ENCODE assay signal across 1 cellular context in the genomic region with DNA sequence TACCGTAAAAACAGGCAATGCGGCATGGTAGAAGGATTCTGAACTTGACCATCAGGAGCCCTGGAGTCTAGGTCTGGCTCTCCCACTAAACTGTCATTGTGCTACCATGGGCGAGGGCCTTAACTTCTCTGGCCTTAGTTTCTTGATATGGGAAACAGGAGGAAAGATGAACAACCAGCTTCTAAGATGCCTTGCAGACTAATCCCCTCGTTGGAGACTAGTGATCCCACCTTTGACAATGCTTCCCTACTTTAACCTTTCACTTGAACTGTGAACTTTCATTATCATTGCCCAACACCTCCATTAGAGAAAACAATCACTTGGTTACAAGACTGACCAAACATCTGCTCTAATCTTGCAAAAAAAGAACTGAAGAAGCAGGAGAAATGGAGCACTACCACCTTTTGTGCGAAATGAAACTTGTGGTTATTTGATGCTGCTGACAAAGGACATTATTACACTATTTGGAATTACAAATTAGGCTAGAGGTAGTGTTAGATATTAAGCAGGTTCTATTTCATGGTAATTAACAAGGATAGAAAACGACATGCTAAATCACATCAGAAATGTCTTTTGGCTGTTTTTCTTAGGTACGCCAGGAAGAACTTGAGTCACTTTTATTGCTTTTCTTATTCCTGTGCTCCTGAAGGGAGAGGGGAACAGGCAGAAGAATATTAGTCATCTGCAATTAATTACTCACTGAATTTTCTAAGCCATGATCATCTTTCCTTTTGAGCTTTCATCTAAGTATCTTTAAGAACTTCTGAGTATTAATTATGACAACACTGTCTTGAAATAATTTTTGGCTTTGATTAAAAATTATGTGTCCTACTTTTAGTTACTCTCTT.
A peak's percentile ranks its signal among the peaks of the same experiment; 100 is the strongest.
TF ChIP-seq lines count a peak whose summit lies in the region.

No MANE protein-coding gene starts in this region.

TF ChIP-seq in K562, 482 proteins besides CTCF, POLR2A, EP300 and RAD21 (continued from another document and continues in another):
- no peak for TF ChIP-seq UBTF (IDR thresholded peaks at IDR 0.05; ENCODE audit: borderline replicate concordance in 1 of 2, low read depth in 2 of 2, low read length in 2 of 2)
- no peak for TF ChIP-seq ATF3 (IDR thresholded peaks at IDR 0.05)
- TF ChIP-seq ATF3 (CRISPR knock-in tag; conservative IDR thresholded peaks at IDR 0.05): no peak
- TF ChIP-seq RBFOX2 (IDR thresholded peaks at IDR 0.05; ENCODE audit: low read depth, low read length): no peak
- no peak for TF ChIP-seq POU5F1 (IDR thresholded peaks at IDR 0.05; ENCODE audit: borderline replicate concordance, low read depth, low read length, partially characterized antibody)
- TF ChIP-seq NCOA2 (IDR thresholded peaks at IDR 0.05; ENCODE audit: partially characterized antibody in 2 of 2): no peak
- no peak for TF ChIP-seq CEBPB (tag; IDR thresholded peaks at IDR 0.05)
- TF ChIP-seq GATAD2A (IDR thresholded peaks at IDR 0.05): no peak
- no peak for TF ChIP-seq GABPB1 (CRISPR knock-in tag; IDR thresholded peaks at IDR 0.05)
- TF ChIP-seq CHD2 (IDR thresholded peaks at IDR 0.05; ENCODE audit: low read depth, low read length): no peak
- peak; percentile 49; the same call in 1 of the 2 replicates for TF ChIP-seq PTRF (tag; IDR thresholded peaks at IDR 0.05)
- no peak for TF ChIP-seq NONO (IDR thresholded peaks at IDR 0.05; ENCODE audit: low read depth in 2 of 2, low read length in 1 of 2)
- no peak for TF ChIP-seq NR2F6 (CRISPR knock-in tag; IDR thresholded peaks at IDR 0.05)
- TF ChIP-seq, protein P1, sequence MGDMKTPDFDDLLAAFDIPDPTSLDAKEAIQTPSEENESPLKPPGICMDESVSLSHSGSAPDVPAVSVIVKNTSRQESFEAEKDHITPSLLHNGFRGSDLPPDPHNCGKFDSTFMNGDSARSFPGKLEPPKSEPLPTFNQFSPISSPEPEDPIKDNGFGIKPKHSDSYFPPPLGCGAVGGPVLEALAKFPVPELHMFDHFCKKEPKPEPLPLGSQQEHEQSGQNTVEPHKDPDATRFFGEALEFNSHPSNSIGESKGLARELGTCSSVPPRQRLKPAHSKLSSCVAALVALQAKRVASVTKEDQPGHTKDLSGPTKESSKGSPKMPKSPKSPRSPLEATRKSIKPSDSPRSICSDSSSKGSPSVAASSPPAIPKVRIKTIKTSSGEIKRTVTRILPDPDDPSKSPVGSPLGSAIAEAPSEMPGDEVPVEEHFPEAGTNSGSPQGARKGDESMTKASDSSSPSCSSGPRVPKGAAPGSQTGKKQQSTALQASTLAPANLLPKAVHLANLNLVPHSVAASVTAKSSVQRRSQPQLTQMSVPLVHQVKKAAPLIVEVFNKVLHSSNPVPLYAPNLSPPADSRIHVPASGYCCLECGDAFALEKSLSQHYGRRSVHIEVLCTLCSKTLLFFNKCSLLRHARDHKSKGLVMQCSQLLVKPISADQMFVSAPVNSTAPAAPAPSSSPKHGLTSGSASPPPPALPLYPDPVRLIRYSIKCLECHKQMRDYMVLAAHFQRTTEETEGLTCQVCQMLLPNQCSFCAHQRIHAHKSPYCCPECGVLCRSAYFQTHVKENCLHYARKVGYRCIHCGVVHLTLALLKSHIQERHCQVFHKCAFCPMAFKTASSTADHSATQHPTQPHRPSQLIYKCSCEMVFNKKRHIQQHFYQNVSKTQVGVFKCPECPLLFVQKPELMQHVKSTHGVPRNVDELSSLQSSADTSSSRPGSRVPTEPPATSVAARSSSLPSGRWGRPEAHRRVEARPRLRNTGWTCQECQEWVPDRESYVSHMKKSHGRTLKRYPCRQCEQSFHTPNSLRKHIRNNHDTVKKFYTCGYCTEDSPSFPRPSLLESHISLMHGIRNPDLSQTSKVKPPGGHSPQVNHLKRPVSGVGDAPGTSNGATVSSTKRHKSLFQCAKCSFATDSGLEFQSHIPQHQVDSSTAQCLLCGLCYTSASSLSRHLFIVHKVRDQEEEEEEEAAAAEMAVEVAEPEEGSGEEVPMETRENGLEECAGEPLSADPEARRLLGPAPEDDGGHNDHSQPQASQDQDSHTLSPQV (IDR thresholded peaks at IDR 0.05): no peak
- no peak for TF ChIP-seq PML (IDR thresholded peaks at IDR 0.05; ENCODE audit: low read length)
- TF ChIP-seq EZH2 (IDR thresholded peaks at IDR 0.05; ENCODE audit: borderline replicate concordance, low read depth, low read length): no peak
- no peak for TF ChIP-seq EHMT2 (IDR thresholded peaks at IDR 0.05)
- 0 out of 2 replicates have a peak, but pooled peaks have one; percentile 7 for TF ChIP-seq ZNF780A (CRISPR knock-in tag; IDR thresholded peaks at IDR 0.05)
- no peak for TF ChIP-seq RHOXF2B (CRISPR knock-in tag; conservative IDR thresholded peaks at IDR 0.05)
- no peak for TF ChIP-seq ZNF217 (CRISPR knock-in tag; IDR thresholded peaks at IDR 0.05)
- peak; percentile 71 for TF ChIP-seq ZNF584 (CRISPR knock-in tag; IDR thresholded peaks at IDR 0.05; ENCODE audit: low read depth)
- no peak for TF ChIP-seq TBP (optimal IDR thresholded peaks at IDR 0.05; ENCODE audit: low read depth, low read length)
- TF ChIP-seq ZNF280A (IDR thresholded peaks at IDR 0.05; ENCODE audit: low read depth, partially characterized antibody): no peak
- TF ChIP-seq EP400 (IDR thresholded peaks at IDR 0.05): no peak
- TF ChIP-seq, protein P2, sequence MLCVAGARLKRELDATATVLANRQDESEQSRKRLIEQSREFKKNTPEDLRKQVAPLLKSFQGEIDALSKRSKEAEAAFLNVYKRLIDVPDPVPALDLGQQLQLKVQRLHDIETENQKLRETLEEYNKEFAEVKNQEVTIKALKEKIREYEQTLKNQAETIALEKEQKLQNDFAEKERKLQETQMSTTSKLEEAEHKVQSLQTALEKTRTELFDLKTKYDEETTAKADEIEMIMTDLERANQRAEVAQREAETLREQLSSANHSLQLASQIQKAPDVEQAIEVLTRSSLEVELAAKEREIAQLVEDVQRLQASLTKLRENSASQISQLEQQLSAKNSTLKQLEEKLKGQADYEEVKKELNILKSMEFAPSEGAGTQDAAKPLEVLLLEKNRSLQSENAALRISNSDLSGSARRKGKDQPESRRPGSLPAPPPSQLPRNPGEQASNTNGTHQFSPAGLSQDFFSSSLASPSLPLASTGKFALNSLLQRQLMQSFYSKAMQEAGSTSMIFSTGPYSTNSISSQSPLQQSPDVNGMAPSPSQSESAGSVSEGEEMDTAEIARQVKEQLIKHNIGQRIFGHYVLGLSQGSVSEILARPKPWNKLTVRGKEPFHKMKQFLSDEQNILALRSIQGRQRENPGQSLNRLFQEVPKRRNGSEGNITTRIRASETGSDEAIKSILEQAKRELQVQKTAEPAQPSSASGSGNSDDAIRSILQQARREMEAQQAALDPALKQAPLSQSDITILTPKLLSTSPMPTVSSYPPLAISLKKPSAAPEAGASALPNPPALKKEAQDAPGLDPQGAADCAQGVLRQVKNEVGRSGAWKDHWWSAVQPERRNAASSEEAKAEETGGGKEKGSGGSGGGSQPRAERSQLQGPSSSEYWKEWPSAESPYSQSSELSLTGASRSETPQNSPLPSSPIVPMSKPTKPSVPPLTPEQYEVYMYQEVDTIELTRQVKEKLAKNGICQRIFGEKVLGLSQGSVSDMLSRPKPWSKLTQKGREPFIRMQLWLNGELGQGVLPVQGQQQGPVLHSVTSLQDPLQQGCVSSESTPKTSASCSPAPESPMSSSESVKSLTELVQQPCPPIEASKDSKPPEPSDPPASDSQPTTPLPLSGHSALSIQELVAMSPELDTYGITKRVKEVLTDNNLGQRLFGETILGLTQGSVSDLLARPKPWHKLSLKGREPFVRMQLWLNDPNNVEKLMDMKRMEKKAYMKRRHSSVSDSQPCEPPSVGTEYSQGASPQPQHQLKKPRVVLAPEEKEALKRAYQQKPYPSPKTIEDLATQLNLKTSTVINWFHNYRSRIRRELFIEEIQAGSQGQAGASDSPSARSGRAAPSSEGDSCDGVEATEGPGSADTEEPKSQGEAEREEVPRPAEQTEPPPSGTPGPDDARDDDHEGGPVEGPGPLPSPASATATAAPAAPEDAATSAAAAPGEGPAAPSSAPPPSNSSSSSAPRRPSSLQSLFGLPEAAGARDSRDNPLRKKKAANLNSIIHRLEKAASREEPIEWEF (CRISPR knock-in tag; IDR thresholded peaks at IDR 0.05): peak; percentile 38; the same call in 1 of the 2 replicates
- TF ChIP-seq TRIM28 (IDR thresholded peaks at IDR 0.05): no peak
- no peak for TF ChIP-seq NFE2L1 (tag; IDR thresholded peaks at IDR 0.05; ENCODE audit: borderline replicate concordance, low read depth)
- TF ChIP-seq NR4A1 (CRISPR knock-in tag; IDR thresholded peaks at IDR 0.05): no peak
- TF ChIP-seq NR4A1 (tag; IDR thresholded peaks at IDR 0.05): no peak
- no peak for TF ChIP-seq SMARCB1 (IDR thresholded peaks at IDR 0.05; ENCODE audit: insufficient read length, low read depth)
- no peak for TF ChIP-seq AFF4 (CRISPR knock-in tag; IDR thresholded peaks at IDR 0.05)
- TF ChIP-seq MAFK (IDR thresholded peaks at IDR 0.05; ENCODE audit: low read length): no peak
- no peak for TF ChIP-seq EGR1 (conservative IDR thresholded peaks at IDR 0.05)
- TF ChIP-seq, protein P3, sequence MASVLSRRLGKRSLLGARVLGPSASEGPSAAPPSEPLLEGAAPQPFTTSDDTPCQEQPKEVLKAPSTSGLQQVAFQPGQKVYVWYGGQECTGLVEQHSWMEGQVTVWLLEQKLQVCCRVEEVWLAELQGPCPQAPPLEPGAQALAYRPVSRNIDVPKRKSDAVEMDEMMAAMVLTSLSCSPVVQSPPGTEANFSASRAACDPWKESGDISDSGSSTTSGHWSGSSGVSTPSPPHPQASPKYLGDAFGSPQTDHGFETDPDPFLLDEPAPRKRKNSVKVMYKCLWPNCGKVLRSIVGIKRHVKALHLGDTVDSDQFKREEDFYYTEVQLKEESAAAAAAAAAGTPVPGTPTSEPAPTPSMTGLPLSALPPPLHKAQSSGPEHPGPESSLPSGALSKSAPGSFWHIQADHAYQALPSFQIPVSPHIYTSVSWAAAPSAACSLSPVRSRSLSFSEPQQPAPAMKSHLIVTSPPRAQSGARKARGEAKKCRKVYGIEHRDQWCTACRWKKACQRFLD (CRISPR knock-in tag; IDR thresholded peaks at IDR 0.05): no peak
- TF ChIP-seq MCM7 (IDR thresholded peaks at IDR 0.05): no peak
- no peak for TF ChIP-seq ZNF589 (CRISPR knock-in tag; IDR thresholded peaks at IDR 0.05; ENCODE audit: low read depth)
